In the genomic region with DNA sequence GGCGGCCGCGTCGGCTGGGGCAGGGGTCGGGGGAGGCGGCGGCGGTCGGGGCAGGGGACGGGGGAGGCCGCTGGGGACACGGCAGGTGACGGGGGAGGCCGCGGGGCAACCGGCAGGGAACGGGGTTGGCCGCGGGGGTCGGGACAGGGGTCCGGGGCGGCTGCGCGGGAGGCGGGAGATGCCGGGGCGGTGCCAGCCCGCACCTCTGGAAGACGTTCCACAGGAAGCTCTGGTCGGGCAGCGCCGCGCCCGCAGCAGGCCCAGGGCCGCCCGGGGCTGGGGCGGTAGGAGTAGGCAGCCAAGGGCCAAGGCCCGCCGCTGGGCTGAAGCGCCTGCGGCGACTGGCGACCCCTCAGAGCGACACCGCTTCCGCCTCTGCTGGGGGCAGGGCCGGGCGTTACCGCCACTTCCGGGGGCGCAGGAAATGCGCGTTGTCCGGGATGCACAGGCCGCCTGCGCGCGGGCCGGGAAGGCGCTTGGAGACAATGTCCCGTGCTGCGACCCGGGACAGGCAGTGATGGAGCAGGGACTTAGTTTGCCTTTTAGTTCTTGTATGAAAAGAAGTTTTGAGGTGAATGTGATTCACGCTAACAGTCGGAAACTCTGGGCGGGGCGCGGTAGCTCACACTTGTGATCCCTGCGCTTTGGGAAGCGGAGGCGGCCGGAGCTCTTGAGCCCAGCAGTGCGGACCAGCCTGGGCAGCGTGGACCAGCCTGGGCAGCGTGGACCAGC, we compare ENCODE assay signal across 8 cellular contexts.
DNase-seq lines count a peak whose midpoint lies in the region; ATAC-seq and TF ChIP-seq lines count a peak whose summit lies in the region.

No MANE protein-coding gene starts in this region.

- H3K4me1 ChIP-seq in esophagus muscularis mucosa, result peaks cover 0 to 22% (median 14%) of the 10 kb centered on the region in 4 donors
- H3K4me1 ChIP-seq in muscle layer of colon (ENCODE audit: insufficient read depth, low read length), result peaks cover 4% of the 10 kb centered on the region

- intact Hi-C loops in CD4-positive, alpha-beta T cell (cut with DNase I, micrococcal nuclease), result loop anchor here in 1 of 2 experiments (2.0 kb wide), 1 partner anchor 247 kb away; no protein-coding TSS in a partner anchor
- intact Hi-C loops in esophagus muscularis mucosa (cut with DNase I), result no loop called here

- peak; percentile 28 to 76 (median 62) for DNase-seq in CD4-positive, alpha-beta T cell
- DNase-seq in NOMO-1 treated with dmso at 0.1 percent for 144 hours (lab: John Stamatoyannopoulos, UW; ENCODE audit: unreplicated experiment), result peak; percentile 86
- DNase-seq in activated T-cell treated with anti-CD3 and anti-CD28 coated beads, Interleukin-2, amount 50 U/mL, for 1 hour, result peak; percentile 74
- DNase-seq in esophagus muscularis mucosa (ENCODE audit: extremely low spot score), result no peak
- DNase-seq in stimulated activated CD8-positive, alpha-beta memory T cell treated with anti-CD3 and anti-CD28 coated beads, Interleukin-7, amount 100 ng/mL, for 1 hour (ENCODE audit: low read depth in 2 of 2), result peak; percentile 57 to 67

- no peaks in the 10 kb centered on the region for H3K27me3 Mint-ChIP-seq in CD4-positive, alpha-beta T cell

- H3K27ac Mint-ChIP-seq in CD4-positive, alpha-beta T cell, result peak overlapping the region; percentile 93

- peak; percentile 75 for ATAC-seq in CD4-positive, alpha-beta T cell (ENCODE audit: poor library complexity)
- ATAC-seq in GM19395 (IDR thresholded peaks at IDR 0.05; ENCODE audit: unreplicated experiment) (peak; percentile 97), HG03521 (IDR thresholded peaks at IDR 0.05; ENCODE audit: unreplicated experiment) (peak; percentile 93)

- POLR2A ChIA-PET in CD4-positive, alpha-beta T cell (lab: Charles Lee), result interaction anchor here (0.6 to 2.0 kb wide), 7 partner anchors 11 to 318 kb away, joined by 3 to 7 read pairs (median 3); a partner anchor contains a TSS

- no peak for TF ChIP-seq EP300 in esophagus muscularis mucosa (IDR thresholded peaks at IDR 0.05)

- no peak overlapping the region for H3K9ac ChIP-seq in muscle layer of colon (ENCODE audit: low read length)

- 0% methylated on average over 3 of the region's 75 CpGs for WGBS in esophagus muscularis mucosa

- H3K36me3 ChIP-seq in esophagus muscularis mucosa (peaks cover 0 to 21% (median 3%) of the 10 kb centered on the region in 4 donors), muscle layer of colon (ENCODE audit: insufficient read depth, low read length) (no peaks in the 10 kb centered on the region)

- peaks cover 37% of the 10 kb centered on the region for H3K4me1 Mint-ChIP-seq in CD4-positive, alpha-beta T cell (ENCODE audit: low read depth)

- H3K36me3 Mint-ChIP-seq in CD4-positive, alpha-beta T cell (ENCODE audit: low read depth), result peaks cover 17% of the 10 kb centered on the region

- H3K27me3 ChIP-seq in CD4-positive, alpha-beta T cell (ENCODE audit: control insufficient read depth, insufficient read depth, low read length), result no peaks in the 10 kb centered on the region
- no peaks in the 10 kb centered on the region for H3K27me3 ChIP-seq in esophagus muscularis mucosa
- H3K27me3 ChIP-seq in muscle layer of colon (ENCODE audit: control insufficient read depth in 1 of 2, insufficient read depth in 2 of 2, low read length in 2 of 2), result no peaks in the 10 kb centered on the region

- peak overlapping the region; percentile 41 for H3K27ac ChIP-seq in CD4-positive, alpha-beta T cell (ENCODE audit: low read depth, low read length)
- H3K27ac ChIP-seq in esophagus muscularis mucosa (replicated peaks in 1 of 4) (peak overlapping the region; percentile 84 to 92 (median 90)), muscle layer of colon (ENCODE audit: low read depth, low read length) (peak overlapping the region; percentile 86)

- TF ChIP-seq CTCF in CD4-positive, alpha-beta T cell (IDR thresholded peaks at IDR 0.05), result no peak
- TF ChIP-seq CTCF in esophagus muscularis mucosa (IDR thresholded peaks at IDR 0.05), result no peak

- peak overlapping the region; percentile 72 to 89 (median 81) for H3K4me3 ChIP-seq in esophagus muscularis mucosa
- H3K4me3 ChIP-seq in muscle layer of colon (ENCODE audit: low read depth in 1 of 2, low read length in 2 of 2), result peak overlapping the region; percentile 67 to 85

- H3K4me3 Mint-ChIP-seq in CD4-positive, alpha-beta T cell, result peak overlapping the region; percentile 96

- H3K9me3 Mint-ChIP-seq in CD4-positive, alpha-beta T cell, result no peaks in the 10 kb centered on the region

- no peaks in the 10 kb centered on the region for H3K9me3 ChIP-seq in CD4-positive, alpha-beta T cell (ENCODE audit: control insufficient read depth, low read length)
- H3K9me3 ChIP-seq in esophagus muscularis mucosa, result no peaks in the 10 kb centered on the region
- no peaks in the 10 kb centered on the region for H3K9me3 ChIP-seq in muscle layer of colon (ENCODE audit: low read length)

- peak; percentile 55 for TF ChIP-seq POLR2A in esophagus muscularis mucosa (IDR thresholded peaks at IDR 0.05; ENCODE audit: low read depth)

- CTCF ChIA-PET in CD4-positive, alpha-beta T cell (lab: Charles Lee), result interaction anchor here (1.4 kb wide), 1 partner anchor 11 kb away, joined by 4 read pairs; no protein-coding TSS in a partner anchor
